ENCODE assay signal across 10 cellular contexts in genomic region chr6:108902389-108902792, GRCh38. TPM values are rescaled to one million over a fixed set of nuclear protein-coding genes. Genes with fewer than 3 reads are reported as not detected.
DNase-seq lines count a peak whose midpoint lies in the region; ATAC-seq, FAIRE-seq and TF ChIP-seq lines count a peak whose summit lies in the region.
"Had no signal": no experiment of that assay in that cellular context is flagged by ENCODE, and none has a peak within 500 bp of the region (broad histone marks: within the 10 kb centered on the region; RNA-seq: fewer than 3 reads in every experiment).

No MANE protein-coding gene starts in this region.

- ATAC-seq in GM18909 (IDR thresholded peaks at IDR 0.05; ENCODE audit: poor library complexity, unreplicated experiment) = no peak

- H3K27me3 ChIP-seq in bronchial epithelial cell (ENCODE audit: control insufficient read depth, insufficient read depth, low read length) (no peaks in the 10 kb centered on the region), neural progenitor cell (no peaks in the 10 kb centered on the region), Karpas-422 (ENCODE audit: low read length) (no peaks in the 10 kb centered on the region)

- FAIRE-seq in GM19239 (lab: Jason Lieb, UNC) (peak; percentile 18), bronchial epithelial cell (lab: Jason Lieb, UNC) (no peak), GM12892 (lab: Jason Lieb, UNC) (no peak)
- FAIRE-seq: islet of Langerhans had no signal

- H3K27ac ChIP-seq in neural progenitor cell (no peak overlapping the region), Karpas-422 (ENCODE audit: low read length) (no peak overlapping the region)

- H3K9ac ChIP-seq in neural progenitor cell (no peak overlapping the region), Karpas-422 (ENCODE audit: low read length) (no peak overlapping the region)

- peaks cover 8% of the 10 kb centered on the region for H3K4me1 ChIP-seq in neural progenitor cell
- H3K4me1 ChIP-seq in Karpas-422 (ENCODE audit: low read length) = no peaks in the 10 kb centered on the region

- peaks cover 4% of the 10 kb centered on the region for H3K36me3 Mint-ChIP-seq in neural progenitor cell

- no peak overlapping the region for H3K27ac Mint-ChIP-seq in neural progenitor cell

- no peaks in the 10 kb centered on the region for H3K9me2 ChIP-seq in Karpas-422 (replicated peaks; ENCODE audit: insufficient read depth, low read length)

- no peak for TF ChIP-seq POLR2A in GM12892 (IDR thresholded peaks at IDR 0.05; ENCODE audit: low read depth, low read length)

- no peak for DNase-seq in GM19239 (ENCODE audit: insufficient read length, low spot score)
- peak; percentile 88 for DNase-seq in NOMO-1 treated with DMSO at 0.1 percent for 48 hours (lab: John Stamatoyannopoulos, UW; ENCODE audit: unreplicated experiment)
- DNase-seq in bronchial epithelial cell (ENCODE audit: low read depth) = peak; percentile 29
- DNase-seq in neural progenitor cell (ENCODE audit: low spot score) = peak; percentile 46
- no peak for DNase-seq in Karpas-422
- no peak for DNase-seq in HuH-7.5 (ENCODE audit: low spot score)
- DNase-seq in GM12892 (ENCODE audit: insufficient read length) = no peak
- DNase-seq: stimulated activated CD4-positive, alpha-beta T cell treated with anti-CD3 and anti-CD28 coated beads, Interleukin-4, amount 100 ng/mL, for 4 hours had no signal

- TF ChIP-seq CTCF in bronchial epithelial cell (IDR thresholded peaks at IDR 0.05; ENCODE audit: insufficient read depth, low read length, severe bottlenecking) (no peak), neural progenitor cell (IDR thresholded peaks at IDR 0.05) (no peak)

- peaks cover 2% of the 10 kb centered on the region for H3K27me3 Mint-ChIP-seq in neural progenitor cell (ENCODE audit: insufficient read depth, low read depth)

- H3K4me2 ChIP-seq in neural progenitor cell (no peak overlapping the region), Karpas-422 (ENCODE audit: low read depth, low read length, poor library complexity, severe bottlenecking) (no peak overlapping the region)

- H3K79me2 ChIP-seq in neural progenitor cell (ENCODE audit: low read depth) = no peaks in the 10 kb centered on the region
- no peaks in the 10 kb centered on the region for H3K79me2 ChIP-seq in Karpas-422 (ENCODE audit: low read length)

- H3K9me3 Mint-ChIP-seq in neural progenitor cell = no peaks in the 10 kb centered on the region

- H2AFZ ChIP-seq in neural progenitor cell (replicated peaks) (no peak overlapping the region), Karpas-422 (ENCODE audit: low read length) (no peak overlapping the region)

- no peaks in the 10 kb centered on the region for H3K36me3 ChIP-seq in bronchial epithelial cell (ENCODE audit: control insufficient read depth, insufficient read depth, low read length)
- no peaks in the 10 kb centered on the region for H3K36me3 ChIP-seq in neural progenitor cell
- no peaks in the 10 kb centered on the region for H3K36me3 ChIP-seq in Karpas-422 (ENCODE audit: insufficient read depth, low read length)

- H3K4me1 Mint-ChIP-seq in neural progenitor cell = peaks cover 7% of the 10 kb centered on the region

- no peaks in the 10 kb centered on the region for H3K9me3 ChIP-seq in neural progenitor cell (ENCODE audit: low read depth)
- no peaks in the 10 kb centered on the region for H3K9me3 ChIP-seq in Karpas-422 (ENCODE audit: low read length)

- H4K20me1 ChIP-seq in neural progenitor cell (ENCODE audit: low read depth) = no peaks in the 10 kb centered on the region
- H4K20me1 ChIP-seq in Karpas-422 (ENCODE audit: insufficient read depth, low read depth, low read length) = no peaks in the 10 kb centered on the region

- no peaks in the 10 kb centered on the region for H3F3A ChIP-seq in neural progenitor cell (ENCODE audit: low read depth)

- H3K4me3 ChIP-seq in bronchial epithelial cell (ENCODE audit: low read depth, low read length) (no peak overlapping the region), neural progenitor cell (no peak overlapping the region), Karpas-422 (ENCODE audit: low read length) (no peak overlapping the region)

- no peak overlapping the region for H3K4me3 Mint-ChIP-seq in neural progenitor cell

RNA-seq across cellular contexts. Expression of gene ARMC2, which starts 54.2 kb away (rescaled TPM):
- total RNA-seq in bronchial epithelial cell (0.26 and 0.77 TPM in 2 replicates), neural progenitor cell (ENCODE audit: low replicate concordance) (2.9 and 3.7 TPM in 2 replicates)
- 1.0 and 1.2 TPM in 2 replicates for total RNA-seq in Karpas-422 (2014; rRNA removed; shearing (Covaris generic); ENCODE audit: low replicate concordance)
- polyA plus RNA-seq in GM12892 (2012; ENCODE audit: missing spikeins) = 0.47 TPM

Comparison
In these comparisons a context has a peak if more than half of its experiments do, and no peak if none do; other contexts are left out.
1. DNase-seq: peak in NOMO-1 treated with DMSO at 0.1 percent for 48 hours (single experiment), bronchial epithelial cell (single experiment) and neural progenitor cell (single experiment); none in GM19239 (single experiment), Karpas-422 (single experiment), HuH-7.5 (single experiment) and GM12892 (single experiment).